ENCODE assay signal across 11 cellular contexts in the genomic region with DNA sequence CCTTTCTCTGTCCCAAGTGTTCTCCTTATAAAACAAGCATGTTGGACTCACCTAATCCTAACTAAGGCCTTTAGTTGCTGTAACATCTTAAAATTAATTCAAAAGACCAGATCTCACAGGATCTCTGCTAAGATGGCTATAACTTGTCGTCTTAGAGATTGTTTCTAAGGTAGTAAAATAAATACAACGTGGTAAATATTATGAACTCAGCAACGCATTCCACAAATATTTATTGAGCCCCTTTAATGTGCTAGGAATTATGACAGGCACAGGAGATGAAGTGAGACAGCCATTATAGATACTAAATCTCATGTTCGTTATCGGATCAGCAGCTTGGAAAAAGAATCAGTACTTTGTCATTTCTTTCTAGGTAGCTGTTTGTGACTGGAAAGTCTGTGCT. TPM values are rescaled to one million over a fixed set of nuclear protein-coding genes. Genes with fewer than 3 reads are reported as not detected.
DNase-seq lines count a peak whose midpoint lies in the region; ATAC-seq and TF ChIP-seq lines count a peak whose summit lies in the region.
"Had no signal": no experiment of that assay in that cellular context is flagged by ENCODE, and none has a peak within 500 bp of the region (broad histone marks: within the 10 kb centered on the region; RNA-seq: fewer than 3 reads in every experiment).

No MANE protein-coding gene starts in this region.

- no peak overlapping the region for H3K4me3 Mint-ChIP-seq in activated naive CD4-positive, alpha-beta T cell treated with anti-CD3 and anti-CD28 coated beads for 36 hours
- peak overlapping the region; percentile 81 for H3K4me3 Mint-ChIP-seq in T-helper 17 cell

- DNase-seq in activated naive CD4-positive, alpha-beta T cell treated with anti-CD3 and anti-CD28 coated beads for 36 hours, result no peak
- no peak for DNase-seq in activated naive CD4-positive, alpha-beta T cell treated with Interleukin-2 at 50 U/mL for 16 hours
- DNase-seq in T-helper 17 cell (no peak), tibial nerve (ENCODE audit: low spot score in 2 of 2) (no peak), NCI-H748 (lab: John Stamatoyannopoulos, UW; ENCODE audit: unreplicated experiment) (no peak)
- DNase-seq: C1 segment of cervical spinal cord, NCI-H1092, occipital lobe had no signal

- peak overlapping the region; percentile 77 for H3K27ac Mint-ChIP-seq in activated naive CD4-positive, alpha-beta T cell treated with anti-CD3 and anti-CD28 coated beads for 36 hours
- peak overlapping the region; percentile 97 for H3K27ac Mint-ChIP-seq in T-helper 17 cell

- H3K27ac ChIP-seq in layer of hippocampus (ENCODE audit: low read depth, low read length), result peak overlapping the region; percentile 68
- H3K27ac ChIP-seq in tibial nerve, result peak overlapping the region in 3 of 4 donors; percentile 62 to 76 (median 75)

- no peaks in the 10 kb centered on the region for H3K36me3 Mint-ChIP-seq in activated naive CD4-positive, alpha-beta T cell treated with anti-CD3 and anti-CD28 coated beads for 36 hours (ENCODE audit: low read depth)
- no peaks in the 10 kb centered on the region for H3K36me3 Mint-ChIP-seq in T-helper 17 cell (ENCODE audit: low read depth)

- H3K9me3 ChIP-seq in T-helper 17 cell (ENCODE audit: control insufficient read depth, low read length, poor library complexity, severe bottlenecking) (no peaks in the 10 kb centered on the region), tibial nerve (no peaks in the 10 kb centered on the region)

- no peaks in the 10 kb centered on the region for H3K27me3 ChIP-seq in layer of hippocampus (ENCODE audit: control insufficient read depth, insufficient read depth, low read length)
- H3K27me3 ChIP-seq in tibial nerve, result no peaks in the 10 kb centered on the region

- peak overlapping the region in 2 of 4 donors; percentile 4 to 12 for H3K4me3 ChIP-seq in tibial nerve

- H3K9me3 Mint-ChIP-seq in activated naive CD4-positive, alpha-beta T cell treated with anti-CD3 and anti-CD28 coated beads for 36 hours, result peaks cover 2% of the 10 kb centered on the region

- CTCF ChIA-PET in activated naive CD4-positive, alpha-beta T cell treated with anti-CD3 and anti-CD28 coated beads for 36 hours (lab: Charles Lee), result interaction anchor here (1.0 to 1.4 kb wide), 5 partner anchors 10 to 85 kb away, joined by 3 to 7 read pairs (median 4); partner anchors contain the start of gene PAQR8

- ATAC-seq in T-helper 17 cell, result peak; percentile 46
- no peak for ATAC-seq in SK-N-SH treated with all-trans-retinoic acid at 6 μM for 48 hours
- ATAC-seq in GM18858 (IDR thresholded peaks at IDR 0.05; ENCODE audit: unreplicated experiment), result no peak

- no peak for TF ChIP-seq POLR2A in tibial nerve (IDR thresholded peaks at IDR 0.05)

- no peak for TF ChIP-seq EP300 in tibial nerve (IDR thresholded peaks at IDR 0.05)

- intact Hi-C loops in activated naive CD4-positive, alpha-beta T cell treated with anti-CD3 and anti-CD28 coated beads for 36 hours (cut with micrococcal nuclease), result loop anchor here (1.0 to 10.0 kb wide), 5 partner anchors 9 to 1029 kb away; partner anchors contain the start of genes MCM3 and PAQR8

- no peak for TF ChIP-seq CTCF in tibial nerve (IDR thresholded peaks at IDR 0.05)

- WGBS in tibial nerve, 2 donors, result 18 to 27% methylated on average over 5 of the region's 5 CpGs

- peaks cover 67% of the 10 kb centered on the region for H3K4me1 Mint-ChIP-seq in activated naive CD4-positive, alpha-beta T cell treated with anti-CD3 and anti-CD28 coated beads for 36 hours (ENCODE audit: low read depth)
- H3K4me1 Mint-ChIP-seq in T-helper 17 cell, result peaks cover 57% of the 10 kb centered on the region

- no peaks in the 10 kb centered on the region for H3K27me3 Mint-ChIP-seq in activated naive CD4-positive, alpha-beta T cell treated with anti-CD3 and anti-CD28 coated beads for 36 hours (ENCODE audit: low read depth)
- H3K27me3 Mint-ChIP-seq in T-helper 17 cell, result no peaks in the 10 kb centered on the region

- no peaks in the 10 kb centered on the region for H3K36me3 ChIP-seq in tibial nerve

- H3K4me1 ChIP-seq in tibial nerve, result peaks cover 0 to 44% (median 31%) of the 10 kb centered on the region in 4 donors

TF ChIP-seq in SK-N-SH treated with all-trans-retinoic acid at 6 μM for 48 hours, 23 proteins besides CTCF, POLR2A, EP300 and RAD21 (continues in another document):
- TF ChIP-seq TSHZ2 (CRISPR knock-in tag; IDR thresholded peaks at IDR 0.05) (no peak), ZNF8 (CRISPR knock-in tag; IDR thresholded peaks at IDR 0.05) (no peak), CSDC2 (CRISPR knock-in tag; IDR thresholded peaks at IDR 0.05) (no peak), ZNF70 (CRISPR knock-in tag; IDR thresholded peaks at IDR 0.05) (no peak), ISL1 (CRISPR knock-in tag; IDR thresholded peaks at IDR 0.05) (no peak), TCF4 (CRISPR knock-in tag; IDR thresholded peaks at IDR 0.05; ENCODE audit: borderline replicate concordance) (no peak), ZFP3 (CRISPR knock-in tag; IDR thresholded peaks at IDR 0.05) (no peak), SNAI2 (CRISPR knock-in tag; IDR thresholded peaks at IDR 0.05) (no peak), BACH2 (CRISPR knock-in tag; IDR thresholded peaks at IDR 0.05; ENCODE audit: borderline replicate concordance) (no peak), GLIS3 (CRISPR knock-in tag; IDR thresholded peaks at IDR 0.05) (no peak), ARNTL (CRISPR knock-in tag; IDR thresholded peaks at IDR 0.05; ENCODE audit: borderline replicate concordance, low read depth) (no peak), ZC3H10 (CRISPR knock-in tag; IDR thresholded peaks at IDR 0.05) (no peak), ESRRG (CRISPR knock-in tag; IDR thresholded peaks at IDR 0.05) (no peak), PPARA (CRISPR knock-in tag; IDR thresholded peaks at IDR 0.05; ENCODE audit: borderline replicate concordance) (no peak)
- TF ChIP-seq, protein P1, sequence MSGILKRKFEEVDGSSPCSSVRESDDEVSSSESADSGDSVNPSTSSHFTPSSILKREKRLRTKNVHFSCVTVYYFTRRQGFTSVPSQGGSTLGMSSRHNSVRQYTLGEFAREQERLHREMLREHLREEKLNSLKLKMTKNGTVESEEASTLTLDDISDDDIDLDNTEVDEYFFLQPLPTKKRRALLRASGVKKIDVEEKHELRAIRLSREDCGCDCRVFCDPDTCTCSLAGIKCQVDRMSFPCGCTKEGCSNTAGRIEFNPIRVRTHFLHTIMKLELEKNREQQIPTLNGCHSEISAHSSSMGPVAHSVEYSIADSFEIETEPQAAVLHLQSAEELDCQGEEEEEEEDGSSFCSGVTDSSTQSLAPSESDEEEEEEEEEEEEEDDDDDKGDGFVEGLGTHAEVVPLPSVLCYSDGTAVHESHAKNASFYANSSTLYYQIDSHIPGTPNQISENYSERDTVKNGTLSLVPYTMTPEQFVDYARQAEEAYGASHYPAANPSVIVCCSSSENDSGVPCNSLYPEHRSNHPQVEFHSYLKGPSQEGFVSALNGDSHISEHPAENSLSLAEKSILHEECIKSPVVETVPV (CRISPR knock-in tag; IDR thresholded peaks at IDR 0.05), result no peak
- TF ChIP-seq, protein P2, sequence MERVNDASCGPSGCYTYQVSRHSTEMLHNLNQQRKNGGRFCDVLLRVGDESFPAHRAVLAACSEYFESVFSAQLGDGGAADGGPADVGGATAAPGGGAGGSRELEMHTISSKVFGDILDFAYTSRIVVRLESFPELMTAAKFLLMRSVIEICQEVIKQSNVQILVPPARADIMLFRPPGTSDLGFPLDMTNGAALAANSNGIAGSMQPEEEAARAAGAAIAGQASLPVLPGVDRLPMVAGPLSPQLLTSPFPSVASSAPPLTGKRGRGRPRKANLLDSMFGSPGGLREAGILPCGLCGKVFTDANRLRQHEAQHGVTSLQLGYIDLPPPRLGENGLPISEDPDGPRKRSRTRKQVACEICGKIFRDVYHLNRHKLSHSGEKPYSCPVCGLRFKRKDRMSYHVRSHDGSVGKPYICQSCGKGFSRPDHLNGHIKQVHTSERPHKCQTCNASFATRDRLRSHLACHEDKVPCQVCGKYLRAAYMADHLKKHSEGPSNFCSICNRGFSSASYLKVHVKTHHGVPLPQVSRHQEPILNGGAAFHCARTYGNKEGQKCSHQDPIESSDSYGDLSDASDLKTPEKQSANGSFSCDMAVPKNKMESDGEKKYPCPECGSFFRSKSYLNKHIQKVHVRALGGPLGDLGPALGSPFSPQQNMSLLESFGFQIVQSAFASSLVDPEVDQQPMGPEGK (CRISPR knock-in tag; IDR thresholded peaks at IDR 0.05; ENCODE audit: borderline replicate concordance), result no peak

RNA-seq across cellular contexts. Expression of gene MCM3, which starts 20.8 kb away (rescaled TPM):
- 100 to 1,000 TPM; 256 to 258 TPM for total RNA-seq in activated naive CD4-positive, alpha-beta T cell treated with anti-CD3 and anti-CD28 coated beads for 36 hours
- total RNA-seq in T-helper 17 cell, result 10 to 100 TPM; 20.3 to 24.3 TPM
- 10 to 100 TPM; 33.2 to 67.1 (median 35.1) TPM for total RNA-seq in tibial nerve

RNA-seq across cellular contexts. Expression of gene PAQR8, which starts 56.6 kb away (rescaled TPM):
- total RNA-seq in activated naive CD4-positive, alpha-beta T cell treated with anti-CD3 and anti-CD28 coated beads for 36 hours, result 1 to 10 TPM; 6.8 to 9.2 TPM
- total RNA-seq in T-helper 17 cell (1 to 10 TPM; 3.6 to 7.7 TPM), tibial nerve (10 to 100 TPM; 12.6 to 33.2 (median 22.3) TPM)
